Comparison of ENCODE assay signal across 2 cellular contexts in the genomic region with DNA sequence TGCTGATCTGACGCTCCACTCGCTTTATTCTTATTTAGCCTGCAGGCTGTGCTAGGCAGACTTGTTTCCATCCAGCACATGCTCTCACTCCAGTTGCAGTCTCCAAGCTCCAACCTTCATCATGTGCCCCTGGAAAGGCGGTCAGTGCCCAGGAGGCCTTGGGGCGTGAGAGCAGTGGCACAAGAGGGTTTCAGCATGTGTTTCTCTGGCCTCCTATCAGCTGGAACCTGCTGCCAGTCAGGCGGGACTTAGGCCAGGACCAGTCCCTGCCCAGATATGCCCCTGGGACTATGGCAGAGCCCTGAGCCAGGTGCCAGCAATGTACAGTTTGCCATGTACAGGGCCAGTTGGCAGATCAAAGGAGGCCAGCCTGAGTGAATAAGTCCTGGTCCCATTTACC.
TF ChIP-seq lines count a peak whose summit lies in the region.

No MANE protein-coding gene starts in this region.

TF ChIP-seq in SK-N-SH, 30 proteins besides CTCF, POLR2A, EP300 and RAD21 (continued from another document):
- TF ChIP-seq, protein P1, sequence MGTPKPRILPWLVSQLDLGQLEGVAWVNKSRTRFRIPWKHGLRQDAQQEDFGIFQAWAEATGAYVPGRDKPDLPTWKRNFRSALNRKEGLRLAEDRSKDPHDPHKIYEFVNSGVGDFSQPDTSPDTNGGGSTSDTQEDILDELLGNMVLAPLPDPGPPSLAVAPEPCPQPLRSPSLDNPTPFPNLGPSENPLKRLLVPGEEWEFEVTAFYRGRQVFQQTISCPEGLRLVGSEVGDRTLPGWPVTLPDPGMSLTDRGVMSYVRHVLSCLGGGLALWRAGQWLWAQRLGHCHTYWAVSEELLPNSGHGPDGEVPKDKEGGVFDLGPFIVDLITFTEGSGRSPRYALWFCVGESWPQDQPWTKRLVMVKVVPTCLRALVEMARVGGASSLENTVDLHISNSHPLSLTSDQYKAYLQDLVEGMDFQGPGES (IDR thresholded peaks at IDR 0.05; ENCODE audit: low read depth, low read length), result no peak
- TF ChIP-seq SIN3A (IDR thresholded peaks at IDR 0.05; ENCODE audit: borderline replicate concordance, low read depth, low read length) (no peak), JUND (IDR thresholded peaks at IDR 0.05) (no peak), POLR2AphosphoS5 (IDR thresholded peaks at IDR 0.05; ENCODE audit: low read depth, low read length) (no peak), ELF1 (IDR thresholded peaks at IDR 0.05) (no peak), MXI1 (IDR thresholded peaks at IDR 0.05; ENCODE audit: low read depth, low read length) (no peak), FOXJ3 (CRISPR knock-in tag; IDR thresholded peaks at IDR 0.05) (no peak)
- TF ChIP-seq, protein P2, sequence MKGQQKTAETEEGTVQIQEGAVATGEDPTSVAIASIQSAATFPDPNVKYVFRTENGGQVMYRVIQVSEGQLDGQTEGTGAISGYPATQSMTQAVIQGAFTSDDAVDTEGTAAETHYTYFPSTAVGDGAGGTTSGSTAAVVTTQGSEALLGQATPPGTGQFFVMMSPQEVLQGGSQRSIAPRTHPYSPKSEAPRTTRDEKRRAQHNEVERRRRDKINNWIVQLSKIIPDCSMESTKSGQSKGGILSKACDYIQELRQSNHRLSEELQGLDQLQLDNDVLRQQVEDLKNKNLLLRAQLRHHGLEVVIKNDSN (IDR thresholded peaks at IDR 0.05; ENCODE audit: borderline replicate concordance, low read depth), result no peak
- TF ChIP-seq, protein P3, sequence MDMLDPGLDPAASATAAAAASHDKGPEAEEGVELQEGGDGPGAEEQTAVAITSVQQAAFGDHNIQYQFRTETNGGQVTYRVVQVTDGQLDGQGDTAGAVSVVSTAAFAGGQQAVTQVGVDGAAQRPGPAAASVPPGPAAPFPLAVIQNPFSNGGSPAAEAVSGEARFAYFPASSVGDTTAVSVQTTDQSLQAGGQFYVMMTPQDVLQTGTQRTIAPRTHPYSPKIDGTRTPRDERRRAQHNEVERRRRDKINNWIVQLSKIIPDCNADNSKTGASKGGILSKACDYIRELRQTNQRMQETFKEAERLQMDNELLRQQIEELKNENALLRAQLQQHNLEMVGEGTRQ (IDR thresholded peaks at IDR 0.05; ENCODE audit: borderline replicate concordance, low read depth, low read length), result no peak
- TF ChIP-seq, protein P4, sequence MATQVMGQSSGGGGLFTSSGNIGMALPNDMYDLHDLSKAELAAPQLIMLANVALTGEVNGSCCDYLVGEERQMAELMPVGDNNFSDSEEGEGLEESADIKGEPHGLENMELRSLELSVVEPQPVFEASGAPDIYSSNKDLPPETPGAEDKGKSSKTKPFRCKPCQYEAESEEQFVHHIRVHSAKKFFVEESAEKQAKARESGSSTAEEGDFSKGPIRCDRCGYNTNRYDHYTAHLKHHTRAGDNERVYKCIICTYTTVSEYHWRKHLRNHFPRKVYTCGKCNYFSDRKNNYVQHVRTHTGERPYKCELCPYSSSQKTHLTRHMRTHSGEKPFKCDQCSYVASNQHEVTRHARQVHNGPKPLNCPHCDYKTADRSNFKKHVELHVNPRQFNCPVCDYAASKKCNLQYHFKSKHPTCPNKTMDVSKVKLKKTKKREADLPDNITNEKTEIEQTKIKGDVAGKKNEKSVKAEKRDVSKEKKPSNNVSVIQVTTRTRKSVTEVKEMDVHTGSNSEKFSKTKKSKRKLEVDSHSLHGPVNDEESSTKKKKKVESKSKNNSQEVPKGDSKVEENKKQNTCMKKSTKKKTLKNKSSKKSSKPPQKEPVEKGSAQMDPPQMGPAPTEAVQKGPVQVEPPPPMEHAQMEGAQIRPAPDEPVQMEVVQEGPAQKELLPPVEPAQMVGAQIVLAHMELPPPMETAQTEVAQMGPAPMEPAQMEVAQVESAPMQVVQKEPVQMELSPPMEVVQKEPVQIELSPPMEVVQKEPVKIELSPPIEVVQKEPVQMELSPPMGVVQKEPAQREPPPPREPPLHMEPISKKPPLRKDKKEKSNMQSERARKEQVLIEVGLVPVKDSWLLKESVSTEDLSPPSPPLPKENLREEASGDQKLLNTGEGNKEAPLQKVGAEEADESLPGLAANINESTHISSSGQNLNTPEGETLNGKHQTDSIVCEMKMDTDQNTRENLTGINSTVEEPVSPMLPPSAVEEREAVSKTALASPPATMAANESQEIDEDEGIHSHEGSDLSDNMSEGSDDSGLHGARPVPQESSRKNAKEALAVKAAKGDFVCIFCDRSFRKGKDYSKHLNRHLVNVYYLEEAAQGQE (IDR thresholded peaks at IDR 0.05; ENCODE audit: low read depth, low read length), result no peak
- TF ChIP-seq, protein P5, sequence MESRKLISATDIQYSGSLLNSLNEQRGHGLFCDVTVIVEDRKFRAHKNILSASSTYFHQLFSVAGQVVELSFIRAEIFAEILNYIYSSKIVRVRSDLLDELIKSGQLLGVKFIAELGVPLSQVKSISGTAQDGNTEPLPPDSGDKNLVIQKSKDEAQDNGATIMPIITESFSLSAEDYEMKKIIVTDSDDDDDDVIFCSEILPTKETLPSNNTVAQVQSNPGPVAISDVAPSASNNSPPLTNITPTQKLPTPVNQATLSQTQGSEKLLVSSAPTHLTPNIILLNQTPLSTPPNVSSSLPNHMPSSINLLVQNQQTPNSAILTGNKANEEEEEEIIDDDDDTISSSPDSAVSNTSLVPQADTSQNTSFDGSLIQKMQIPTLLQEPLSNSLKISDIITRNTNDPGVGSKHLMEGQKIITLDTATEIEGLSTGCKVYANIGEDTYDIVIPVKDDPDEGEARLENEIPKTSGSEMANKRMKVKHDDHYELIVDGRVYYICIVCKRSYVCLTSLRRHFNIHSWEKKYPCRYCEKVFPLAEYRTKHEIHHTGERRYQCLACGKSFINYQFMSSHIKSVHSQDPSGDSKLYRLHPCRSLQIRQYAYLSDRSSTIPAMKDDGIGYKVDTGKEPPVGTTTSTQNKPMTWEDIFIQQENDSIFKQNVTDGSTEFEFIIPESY (IDR thresholded peaks at IDR 0.05; ENCODE audit: borderline replicate concordance, low read depth), result no peak

TF ChIP-seq in SK-N-SH treated with all-trans-retinoic acid at 6 μM for 48 hours, 23 proteins besides CTCF, POLR2A, EP300 and RAD21 (continued from another document):
- TF ChIP-seq, protein P6, sequence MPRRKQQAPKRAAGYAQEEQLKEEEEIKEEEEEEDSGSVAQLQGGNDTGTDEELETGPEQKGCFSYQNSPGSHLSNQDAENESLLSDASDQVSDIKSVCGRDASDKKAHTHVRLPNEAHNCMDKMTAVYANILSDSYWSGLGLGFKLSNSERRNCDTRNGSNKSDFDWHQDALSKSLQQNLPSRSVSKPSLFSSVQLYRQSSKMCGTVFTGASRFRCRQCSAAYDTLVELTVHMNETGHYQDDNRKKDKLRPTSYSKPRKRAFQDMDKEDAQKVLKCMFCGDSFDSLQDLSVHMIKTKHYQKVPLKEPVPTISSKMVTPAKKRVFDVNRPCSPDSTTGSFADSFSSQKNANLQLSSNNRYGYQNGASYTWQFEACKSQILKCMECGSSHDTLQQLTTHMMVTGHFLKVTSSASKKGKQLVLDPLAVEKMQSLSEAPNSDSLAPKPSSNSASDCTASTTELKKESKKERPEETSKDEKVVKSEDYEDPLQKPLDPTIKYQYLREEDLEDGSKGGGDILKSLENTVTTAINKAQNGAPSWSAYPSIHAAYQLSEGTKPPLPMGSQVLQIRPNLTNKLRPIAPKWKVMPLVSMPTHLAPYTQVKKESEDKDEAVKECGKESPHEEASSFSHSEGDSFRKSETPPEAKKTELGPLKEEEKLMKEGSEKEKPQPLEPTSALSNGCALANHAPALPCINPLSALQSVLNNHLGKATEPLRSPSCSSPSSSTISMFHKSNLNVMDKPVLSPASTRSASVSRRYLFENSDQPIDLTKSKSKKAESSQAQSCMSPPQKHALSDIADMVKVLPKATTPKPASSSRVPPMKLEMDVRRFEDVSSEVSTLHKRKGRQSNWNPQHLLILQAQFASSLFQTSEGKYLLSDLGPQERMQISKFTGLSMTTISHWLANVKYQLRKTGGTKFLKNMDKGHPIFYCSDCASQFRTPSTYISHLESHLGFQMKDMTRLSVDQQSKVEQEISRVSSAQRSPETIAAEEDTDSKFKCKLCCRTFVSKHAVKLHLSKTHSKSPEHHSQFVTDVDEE (CRISPR knock-in tag; IDR thresholded peaks at IDR 0.05), result no peak
- TF ChIP-seq ZNF565 (CRISPR knock-in tag; conservative IDR thresholded peaks at IDR 0.05; ENCODE audit: low read depth) (no peak), OSR1 (CRISPR knock-in tag; IDR thresholded peaks at IDR 0.05) (no peak), GLIS3 (CRISPR knock-in tag; IDR thresholded peaks at IDR 0.05) (no peak), ARNTL (CRISPR knock-in tag; IDR thresholded peaks at IDR 0.05; ENCODE audit: borderline replicate concordance, low read depth) (no peak), BACH2 (CRISPR knock-in tag; IDR thresholded peaks at IDR 0.05; ENCODE audit: borderline replicate concordance) (no peak), TOX (CRISPR knock-in tag; IDR thresholded peaks at IDR 0.05; ENCODE audit: borderline replicate concordance) (no peak)
- TF ChIP-seq, protein P7, sequence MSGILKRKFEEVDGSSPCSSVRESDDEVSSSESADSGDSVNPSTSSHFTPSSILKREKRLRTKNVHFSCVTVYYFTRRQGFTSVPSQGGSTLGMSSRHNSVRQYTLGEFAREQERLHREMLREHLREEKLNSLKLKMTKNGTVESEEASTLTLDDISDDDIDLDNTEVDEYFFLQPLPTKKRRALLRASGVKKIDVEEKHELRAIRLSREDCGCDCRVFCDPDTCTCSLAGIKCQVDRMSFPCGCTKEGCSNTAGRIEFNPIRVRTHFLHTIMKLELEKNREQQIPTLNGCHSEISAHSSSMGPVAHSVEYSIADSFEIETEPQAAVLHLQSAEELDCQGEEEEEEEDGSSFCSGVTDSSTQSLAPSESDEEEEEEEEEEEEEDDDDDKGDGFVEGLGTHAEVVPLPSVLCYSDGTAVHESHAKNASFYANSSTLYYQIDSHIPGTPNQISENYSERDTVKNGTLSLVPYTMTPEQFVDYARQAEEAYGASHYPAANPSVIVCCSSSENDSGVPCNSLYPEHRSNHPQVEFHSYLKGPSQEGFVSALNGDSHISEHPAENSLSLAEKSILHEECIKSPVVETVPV (CRISPR knock-in tag; IDR thresholded peaks at IDR 0.05), result no peak
- TF ChIP-seq, protein P8, sequence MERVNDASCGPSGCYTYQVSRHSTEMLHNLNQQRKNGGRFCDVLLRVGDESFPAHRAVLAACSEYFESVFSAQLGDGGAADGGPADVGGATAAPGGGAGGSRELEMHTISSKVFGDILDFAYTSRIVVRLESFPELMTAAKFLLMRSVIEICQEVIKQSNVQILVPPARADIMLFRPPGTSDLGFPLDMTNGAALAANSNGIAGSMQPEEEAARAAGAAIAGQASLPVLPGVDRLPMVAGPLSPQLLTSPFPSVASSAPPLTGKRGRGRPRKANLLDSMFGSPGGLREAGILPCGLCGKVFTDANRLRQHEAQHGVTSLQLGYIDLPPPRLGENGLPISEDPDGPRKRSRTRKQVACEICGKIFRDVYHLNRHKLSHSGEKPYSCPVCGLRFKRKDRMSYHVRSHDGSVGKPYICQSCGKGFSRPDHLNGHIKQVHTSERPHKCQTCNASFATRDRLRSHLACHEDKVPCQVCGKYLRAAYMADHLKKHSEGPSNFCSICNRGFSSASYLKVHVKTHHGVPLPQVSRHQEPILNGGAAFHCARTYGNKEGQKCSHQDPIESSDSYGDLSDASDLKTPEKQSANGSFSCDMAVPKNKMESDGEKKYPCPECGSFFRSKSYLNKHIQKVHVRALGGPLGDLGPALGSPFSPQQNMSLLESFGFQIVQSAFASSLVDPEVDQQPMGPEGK (CRISPR knock-in tag; IDR thresholded peaks at IDR 0.05; ENCODE audit: borderline replicate concordance), result no peak
TF ChIP-seq in SK-N-SH treated with all-trans-retinoic acid at 6 μM for 48 hours: peak in this region for 0.
